19 cellular contexts compared by ENCODE assay signal in the genomic region with DNA sequence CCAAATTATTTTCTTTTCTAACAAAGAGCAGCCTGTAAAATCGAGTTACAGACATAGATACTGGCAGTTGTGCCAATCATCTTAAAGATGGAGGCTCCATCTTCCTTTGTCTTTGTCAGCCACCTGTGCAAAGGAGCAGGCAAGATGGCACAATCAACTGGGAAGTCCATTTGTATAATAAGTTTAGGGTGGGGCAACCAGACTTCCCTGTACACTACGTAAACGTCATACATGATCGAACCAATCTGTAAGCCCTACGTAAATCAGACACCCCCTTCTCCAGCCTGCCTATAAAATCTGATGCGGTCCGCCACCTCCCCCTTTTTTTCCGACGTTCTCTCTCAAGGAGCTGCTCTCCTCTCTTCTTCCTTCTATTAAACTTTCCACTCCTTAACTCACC.
"Had no signal": no experiment of that assay in that cellular context is flagged by ENCODE, and none has a peak within 500 bp of the region (broad histone marks: within the 10 kb centered on the region; RNA-seq: fewer than 3 reads in every experiment).

No MANE protein-coding gene starts in this region.

- H3K4me3 ChIP-seq: dorsolateral prefrontal cortex, esophagus muscularis mucosa, left ventricle myocardium inferior, pancreas, SJSA1, transverse colon had no signal

- H3K36me3 ChIP-seq: esophagus muscularis mucosa, left ventricle myocardium inferior, pancreas, SJSA1, transverse colon had no signal

- H3K27me3 Mint-ChIP-seq: activated naive CD4-positive, alpha-beta T cell treated with anti-CD3 and anti-CD28 coated beads, Interleukin-2, amount 10 ng/mL, durations not matched to agents 7 days and 5 days; activated T-helper 17 cell treated with anti-CD3 and anti-CD28 coated beads, Interleukin-2, amount 50 U/mL, for 72 hours had no signal

- H3K36me3 Mint-ChIP-seq: stimulated activated naive B cell treated with anti-CD40 and anti-IgM and Interleukin-4, amounts not matched to agents 10 μg/mL and 1 μg/mL and 100 μg/mL, for 72 hours had no signal

- FAIRE-seq: astrocyte, endometrium, kidney, pancreas had no signal

- H3K27ac ChIP-seq: dorsolateral prefrontal cortex, esophagus muscularis mucosa, left ventricle myocardium inferior, pancreas, SJSA1, transverse colon had no signal

- H3K9me3 ChIP-seq: esophagus muscularis mucosa, left ventricle myocardium inferior, pancreas, SJSA1, transverse colon had no signal

- H3K27me3 ChIP-seq: dorsolateral prefrontal cortex, esophagus muscularis mucosa, pancreas, SJSA1, transverse colon had no signal

- H3K9me3 Mint-ChIP-seq: activated T-helper 17 cell treated with anti-CD3 and anti-CD28 coated beads, Interleukin-2, amount 50 U/mL, for 72 hours had no signal

- H3K27ac Mint-ChIP-seq: activated naive CD4-positive, alpha-beta T cell treated with anti-CD3 and anti-CD28 coated beads, Interleukin-2, amount 10 ng/mL, durations not matched to agents 7 days and 5 days; activated T-helper 17 cell treated with anti-CD3 and anti-CD28 coated beads, Interleukin-2, amount 50 U/mL, for 72 hours; stimulated activated naive B cell treated with anti-CD40 and anti-IgM and Interleukin-4, amounts not matched to agents 10 μg/mL and 1 μg/mL and 100 μg/mL, for 72 hours had no signal

- DNase-seq: activated CD4-positive, alpha-beta T cell treated with anti-CD3 and anti-CD28 coated beads, Interleukin-2, amount 50 U/mL, for 4 hours; activated CD4-positive, CD25-positive, alpha-beta regulatory T cell treated with anti-CD3 and anti-CD28 coated beads, Interleukin-2, amount 50 U/mL, for 72 hours; activated naive CD4-positive, alpha-beta T cell treated with anti-CD3 and anti-CD28 coated beads, Interleukin-2, amount 10 ng/mL, durations not matched to agents 7 days and 5 days; activated T-cell treated with anti-CD3 and anti-CD28 coated beads for 4 hours; dorsolateral prefrontal cortex; hippocampal formation; kidney; left ventricle myocardium inferior; pancreas; stimulated activated CD4-positive, alpha-beta T cell treated with anti-CD3 and anti-CD28 coated beads, Interleukin-2, amount 100 ng/mL, for 48 hours; stimulated activated naive B cell treated with anti-CD40 and anti-IgM and Interleukin-4, amounts not matched to agents 10 μg/mL and 1 μg/mL and 100 μg/mL, for 72 hours; substantia nigra; T1000; transverse colon had no signal

- H3K4me3 Mint-ChIP-seq: activated naive CD4-positive, alpha-beta T cell treated with anti-CD3 and anti-CD28 coated beads, Interleukin-2, amount 10 ng/mL, durations not matched to agents 7 days and 5 days; activated T-helper 17 cell treated with anti-CD3 and anti-CD28 coated beads, Interleukin-2, amount 50 U/mL, for 72 hours; stimulated activated naive B cell treated with anti-CD40 and anti-IgM and Interleukin-4, amounts not matched to agents 10 μg/mL and 1 μg/mL and 100 μg/mL, for 72 hours had no signal
